ENCODE assay signal across 1 cellular context in the genomic region with DNA sequence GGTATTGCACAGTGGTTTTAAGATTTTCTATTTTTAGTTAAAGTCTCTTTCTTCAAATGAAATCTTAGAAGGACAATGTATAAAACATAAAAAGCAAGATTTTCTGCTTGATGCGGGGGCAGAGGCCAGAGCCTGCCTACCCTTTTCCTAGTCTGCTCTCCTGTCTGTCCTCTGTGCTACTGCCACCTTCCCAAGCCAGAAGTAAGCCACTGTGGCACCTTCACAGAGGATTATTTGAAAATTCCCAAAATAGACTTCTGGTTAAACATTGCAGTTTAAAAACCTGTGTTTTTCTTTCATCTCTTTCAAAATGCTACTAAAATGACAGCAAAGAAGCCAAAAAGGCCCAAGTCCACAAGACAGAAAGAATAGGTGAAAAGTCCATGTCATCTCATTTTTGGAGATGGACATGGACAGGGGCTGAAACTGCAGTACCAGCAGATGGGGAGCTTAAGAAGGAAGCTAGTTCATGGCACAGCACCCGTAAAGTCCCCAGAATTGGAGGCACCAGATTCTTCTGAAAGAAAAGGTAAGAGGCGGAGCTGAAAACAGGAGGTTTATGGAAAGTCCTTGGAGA.
TF ChIP-seq lines count a peak whose summit lies in the region.

No MANE protein-coding gene starts in this region.

TF ChIP-seq in HepG2, 621 proteins besides CTCF, POLR2A, EP300 and RAD21 (continued from another document):
- no peak for TF ChIP-seq MAFG (CRISPR knock-in tag; IDR thresholded peaks at IDR 0.05)
- no peak for TF ChIP-seq ZNF253 (CRISPR knock-in tag; IDR thresholded peaks at IDR 0.05; ENCODE audit: borderline replicate concordance)
- TF ChIP-seq HDAC1 (CRISPR knock-in tag; IDR thresholded peaks at IDR 0.05), result no peak
- no peak for TF ChIP-seq STAT5B (CRISPR knock-in tag; IDR thresholded peaks at IDR 0.05)
- no peak for TF ChIP-seq MIER3 (CRISPR knock-in tag; IDR thresholded peaks at IDR 0.05; ENCODE audit: borderline replicate concordance)
- TF ChIP-seq ZNF318 (CRISPR knock-in tag; IDR thresholded peaks at IDR 0.05), result no peak
- 0 out of 2 replicates have a peak, but pooled peaks have one; percentile 14 for TF ChIP-seq PITX1 (CRISPR knock-in tag; IDR thresholded peaks at IDR 0.05)
- TF ChIP-seq SOX6 (IDR thresholded peaks at IDR 0.05), result no peak
- peak; percentile 43 for TF ChIP-seq SOX6 (CRISPR knock-in tag; IDR thresholded peaks at IDR 0.05)
- peak; percentile 71 for TF ChIP-seq HNF4A (CRISPR knock-in tag; IDR thresholded peaks at IDR 0.05)
- TF ChIP-seq ZNF615 (CRISPR knock-in tag; IDR thresholded peaks at IDR 0.05; ENCODE audit: borderline replicate concordance), result no peak
- peak; percentile 54; the same call in 1 of the 2 replicates for TF ChIP-seq FOXJ3 (CRISPR knock-in tag; IDR thresholded peaks at IDR 0.05; ENCODE audit: borderline replicate concordance)
- TF ChIP-seq ZNF501 (CRISPR knock-in tag; IDR thresholded peaks at IDR 0.05), result 0 out of 2 replicates have a peak, but pooled peaks have one; percentile 27
- no peak for TF ChIP-seq RFXANK (CRISPR knock-in tag; IDR thresholded peaks at IDR 0.05)
- 0 out of 2 replicates have a peak, but pooled peaks have one; percentile 41 for TF ChIP-seq ZNF800 (CRISPR knock-in tag; IDR thresholded peaks at IDR 0.05)
- TF ChIP-seq ZFY (CRISPR knock-in tag; IDR thresholded peaks at IDR 0.05), result 0 out of 2 replicates have a peak, but pooled peaks have one; percentile 25
- TF ChIP-seq ZMYM4 (CRISPR knock-in tag; IDR thresholded peaks at IDR 0.05), result 0 out of 2 replicates have a peak, but pooled peaks have one; percentile 21
- TF ChIP-seq, protein P1, sequence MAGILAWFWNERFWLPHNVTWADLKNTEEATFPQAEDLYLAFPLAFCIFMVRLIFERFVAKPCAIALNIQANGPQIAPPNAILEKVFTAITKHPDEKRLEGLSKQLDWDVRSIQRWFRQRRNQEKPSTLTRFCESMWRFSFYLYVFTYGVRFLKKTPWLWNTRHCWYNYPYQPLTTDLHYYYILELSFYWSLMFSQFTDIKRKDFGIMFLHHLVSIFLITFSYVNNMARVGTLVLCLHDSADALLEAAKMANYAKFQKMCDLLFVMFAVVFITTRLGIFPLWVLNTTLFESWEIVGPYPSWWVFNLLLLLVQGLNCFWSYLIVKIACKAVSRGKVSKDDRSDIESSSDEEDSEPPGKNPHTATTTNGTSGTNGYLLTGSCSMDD (CRISPR knock-in tag; IDR thresholded peaks at IDR 0.05), result no peak
- no peak for TF ChIP-seq FOXA3 (CRISPR knock-in tag; IDR thresholded peaks at IDR 0.05)
- TF ChIP-seq CHD2 (IDR thresholded peaks at IDR 0.05; ENCODE audit: low read depth, low read length), result no peak
- TF ChIP-seq SALL1 (CRISPR knock-in tag; IDR thresholded peaks at IDR 0.05), result peak; percentile 38; the same call in 1 of the 2 replicates
